ENCODE assay signal across 8 cellular contexts in genomic region chr5:149485655-149486615, GRCh38.
A peak's percentile ranks its signal among the peaks of the same experiment; 100 is the strongest.
DNase-seq lines count a peak whose midpoint lies in the region; ATAC-seq and TF ChIP-seq lines count a peak whose summit lies in the region.

No MANE protein-coding gene starts in this region.

- peaks cover 10% of the 10 kb centered on the region for H3K27me3 Mint-ChIP-seq in activated CD8-positive, alpha-beta memory T cell treated with anti-CD3 and anti-CD28 coated beads, Interleukin-2, amount 10 ng/mL, durations not matched to agents 7 days and 5 days

- H3K9me3 Mint-ChIP-seq in activated CD8-positive, alpha-beta memory T cell treated with anti-CD3 and anti-CD28 coated beads, Interleukin-2, amount 10 ng/mL, durations not matched to agents 7 days and 5 days (ENCODE audit: low read depth) = no peaks in the 10 kb centered on the region

- H3K4me3 ChIP-seq in AG10803 (ENCODE audit: low read length) (no peak overlapping the region), body of pancreas (no peak overlapping the region)

- H3K27ac ChIP-seq in body of pancreas = peak overlapping the region; percentile 46 to 80 (median 71)

- no peak overlapping the region for H3K27ac Mint-ChIP-seq in activated CD8-positive, alpha-beta memory T cell treated with anti-CD3 and anti-CD28 coated beads, Interleukin-2, amount 10 ng/mL, durations not matched to agents 7 days and 5 days

- H3K4me1 ChIP-seq in body of pancreas = peaks cover 40% of the 10 kb centered on the region

- ATAC-seq in body of pancreas (peak; percentile 90), left lobe of liver (peak; percentile 54)
- ATAC-seq in activated CD8-positive, alpha-beta memory T cell treated with anti-CD3 and anti-CD28 coated beads, Interleukin-2, amount 10 ng/mL, durations not matched to agents 7 days and 5 days = no peak

- WGBS in body of pancreas, 2 donors = 3 to 5% methylated on average over 2 of the region's 2 CpGs

- peak; percentile 59; the same call in 1 of the 2 replicates for TF ChIP-seq EP300 in Ishikawa (IDR thresholded peaks at IDR 0.05; ENCODE audit: borderline replicate concordance)

- TF ChIP-seq POLR2A in body of pancreas (IDR thresholded peaks at IDR 0.05) = peak in 1 of 3 donors; percentile 39

- CTCF ChIA-PET in activated CD8-positive, alpha-beta memory T cell treated with anti-CD3 and anti-CD28 coated beads, Interleukin-2, amount 10 ng/mL, durations not matched to agents 7 days and 5 days (lab: Charles Lee) = interaction anchor here (0.6 kb wide), 1 partner anchor 13 kb away, joined by 3 read pairs; no protein-coding TSS in a partner anchor

- H3K27me3 ChIP-seq in body of pancreas = no peaks in the 10 kb centered on the region

- no peak overlapping the region for H3K4me3 Mint-ChIP-seq in activated CD8-positive, alpha-beta memory T cell treated with anti-CD3 and anti-CD28 coated beads, Interleukin-2, amount 10 ng/mL, durations not matched to agents 7 days and 5 days

- intact Hi-C loops in body of pancreas (cut with DNase I) = no loop called here

- DNase-seq in AG10803 (ENCODE audit: low read depth) = peak; percentile 100
- peak; percentile 88 to 95 (median 89) for DNase-seq in body of pancreas
- DNase-seq in left lobe of liver (ENCODE audit: low spot score) = no peak
- DNase-seq in ureter (ENCODE audit: low spot score) = peak; percentile 93
- no peak for DNase-seq in activated CD8-positive, alpha-beta memory T cell treated with anti-CD3 and anti-CD28 coated beads, Interleukin-2, amount 10 ng/mL, durations not matched to agents 7 days and 5 days
- DNase-seq in nucleus accumbens (lab: John Stamatoyannopoulos, UW) = no peak
- no peak for DNase-seq in NCI-H1436 (lab: John Stamatoyannopoulos, UW)

- H3K36me3 Mint-ChIP-seq in activated CD8-positive, alpha-beta memory T cell treated with anti-CD3 and anti-CD28 coated beads, Interleukin-2, amount 10 ng/mL, durations not matched to agents 7 days and 5 days = no peaks in the 10 kb centered on the region

- no peaks in the 10 kb centered on the region for H3K4me1 Mint-ChIP-seq in activated CD8-positive, alpha-beta memory T cell treated with anti-CD3 and anti-CD28 coated beads, Interleukin-2, amount 10 ng/mL, durations not matched to agents 7 days and 5 days

- TF ChIP-seq CTCF in AG10803 (conservative IDR thresholded peaks at IDR 0.05; ENCODE audit: low read length) (no peak), body of pancreas (IDR thresholded peaks at IDR 0.05) (no peak)

- TF ChIP-seq RAD21 in Ishikawa (IDR thresholded peaks at IDR 0.05; ENCODE audit: low read depth) = no peak; the same call in 1 of the 2 replicates

- H3K9me3 ChIP-seq in body of pancreas = no peaks in the 10 kb centered on the region

- no peaks in the 10 kb centered on the region for H3K36me3 ChIP-seq in body of pancreas (replicated peaks in 1 of 2; ENCODE audit: insufficient read depth in 1 of 2, low read depth in 2 of 2)

TF ChIP-seq in Ishikawa, 13 proteins besides CTCF, POLR2A, EP300 and RAD21:
- TF ChIP-seq MAX (IDR thresholded peaks at IDR 0.05) (0 out of 2 replicates have a peak, but pooled peaks have one; percentile 28), ZBTB7A (IDR thresholded peaks at IDR 0.05; ENCODE audit: low read depth) (no peak), YY1 (IDR thresholded peaks at IDR 0.05; ENCODE audit: low read depth) (no peak), TEAD4 (IDR thresholded peaks at IDR 0.05) (peak; percentile 52; the same call in 1 of the 2 replicates), FOXM1 (IDR thresholded peaks at IDR 0.05; ENCODE audit: borderline replicate concordance, low read depth) (no peak), REST (IDR thresholded peaks at IDR 0.05; ENCODE audit: low read depth) (no peak), NFIC (IDR thresholded peaks at IDR 0.05) (peak; percentile 6), EGR1 (IDR thresholded peaks at IDR 0.05) (no peak)

Comparison
In these comparisons a context has a peak if more than half of its experiments do, and no peak if none do; other contexts are left out.
1. DNase-seq: peak in AG10803 (single experiment), body of pancreas (4 of 4) and ureter (single experiment); none in left lobe of liver (single experiment), activated CD8-positive, alpha-beta memory T cell treated with anti-CD3 and anti-CD28 coated beads, Interleukin-2, amount 10 ng/mL, durations not matched to agents 7 days and 5 days (single experiment), nucleus accumbens (0 of 56) and NCI-H1436 (single experiment).